Comparison of ENCODE assay signal across 10 cellular contexts in genomic region chr4:11765849-11766453, GRCh38.
DNase-seq lines count a peak whose midpoint lies in the region; ATAC-seq, FAIRE-seq and TF ChIP-seq lines count a peak whose summit lies in the region.
"Had no signal": no experiment of that assay in that cellular context is flagged by ENCODE, and none has a peak within 500 bp of the region (broad histone marks: within the 10 kb centered on the region; RNA-seq: fewer than 3 reads in every experiment).

No MANE protein-coding gene starts in this region.

- H4K20me1 ChIP-seq in Loucy (ENCODE audit: insufficient read depth, low read length, poor library complexity, severe bottlenecking) (no peaks in the 10 kb centered on the region), astrocyte (ENCODE audit: insufficient read depth, low read length) (no peaks in the 10 kb centered on the region)
- H4K20me1 ChIP-seq: BLaER1 treated with 17β-estradiol and CSF1 and Interleukin-3, amounts not matched to agents 10 nM and 100 nM had no signal

- no peaks in the 10 kb centered on the region for H3K36me3 Mint-ChIP-seq in astrocyte (ENCODE audit: low read depth, unreplicated experiment)

- no peak overlapping the region for H2AFZ ChIP-seq in Loucy (ENCODE audit: low read length)
- H2AFZ ChIP-seq in astrocyte (ENCODE audit: low read depth, low read length), result no peak overlapping the region

- FAIRE-seq in astrocyte (lab: Jason Lieb, UNC) (no peak), HTR-8/SVneo (lab: Jason Lieb, UNC) (no peak)

- no peaks in the 10 kb centered on the region for H3K9me3 Mint-ChIP-seq in astrocyte (ENCODE audit: unreplicated experiment)

- H3K4me2 ChIP-seq in Loucy (ENCODE audit: low read depth, low read length, poor library complexity, severe bottlenecking), result no peak overlapping the region
- no peak overlapping the region for H3K4me2 ChIP-seq in astrocyte (ENCODE audit: low read length)
- H3K4me2 ChIP-seq: BLaER1 treated with 17β-estradiol and CSF1 and Interleukin-3, amounts not matched to agents 10 nM and 100 nM had no signal

- no peaks in the 10 kb centered on the region for H3K36me3 ChIP-seq in Loucy (ENCODE audit: insufficient read depth, low read length)
- no peaks in the 10 kb centered on the region for H3K36me3 ChIP-seq in astrocyte (ENCODE audit: insufficient read depth, low read length)
- H3K36me3 ChIP-seq: BLaER1 treated with 17β-estradiol and CSF1 and Interleukin-3, amounts not matched to agents 10 nM and 100 nM had no signal

- no peaks in the 10 kb centered on the region for H3K9me2 ChIP-seq in Loucy (replicated peaks; ENCODE audit: low read depth, low read length)

- no peaks in the 10 kb centered on the region for H3F3A ChIP-seq in Loucy (ENCODE audit: low read depth)

- H3K9ac ChIP-seq in Loucy (ENCODE audit: low read depth, low read length, poor library complexity, severe bottlenecking) (no peak overlapping the region), astrocyte (ENCODE audit: low read length) (no peak overlapping the region)
- H3K9ac ChIP-seq: BLaER1 treated with 17β-estradiol and CSF1 and Interleukin-3, amounts not matched to agents 10 nM and 100 nM had no signal

- H3K4me1 ChIP-seq in Loucy (ENCODE audit: insufficient read depth, low read length, poor library complexity, severe bottlenecking) (no peaks in the 10 kb centered on the region), astrocyte (ENCODE audit: insufficient read depth, low read length) (no peaks in the 10 kb centered on the region)
- H3K4me1 ChIP-seq: BLaER1 treated with 17β-estradiol and CSF1 and Interleukin-3, amounts not matched to agents 10 nM and 100 nM had no signal

- H3K4me3 Mint-ChIP-seq in astrocyte (ENCODE audit: unreplicated experiment), result no peak overlapping the region

- H3K79me2 ChIP-seq in Loucy (ENCODE audit: insufficient read depth, low read length), result no peaks in the 10 kb centered on the region
- H3K79me2 ChIP-seq in astrocyte (ENCODE audit: insufficient read depth, low read length), result no peaks in the 10 kb centered on the region

- H3K27ac Mint-ChIP-seq in astrocyte (ENCODE audit: unreplicated experiment), result no peak overlapping the region

- DNase-seq in NCI-H1417 (lab: John Stamatoyannopoulos, UW), result peak; percentile 8 to 68 (median 62)
- no peak for DNase-seq in NCI-H1417 treated with DMSO at 0.1 percent for 48 hours (lab: John Stamatoyannopoulos, UW)
- peak; percentile 21 for DNase-seq in astrocyte (ENCODE audit: low read depth)
- peak; percentile 58 for DNase-seq in islet precursor cell
- DNase-seq in HTR-8/SVneo (ENCODE audit: insufficient read length, low spot score), result no peak

- TF ChIP-seq CTCF in Loucy (conservative IDR thresholded peaks at IDR 0.05; ENCODE audit: low read length) (peak; percentile 93), astrocyte (IDR thresholded peaks at IDR 0.05; ENCODE audit: insufficient read depth, low read depth, low read length) (peak; percentile 88)

- H3K27ac ChIP-seq in astrocyte (ENCODE audit: low read depth, low read length), result no peak overlapping the region
- H3K27ac ChIP-seq: BLaER1 treated with 17β-estradiol and CSF1 and Interleukin-3, amounts not matched to agents 10 nM and 100 nM; skin epidermis had no signal

- H3K9me3 ChIP-seq in Loucy (ENCODE audit: insufficient read depth, low read depth, low read length) (no peaks in the 10 kb centered on the region), astrocyte (ENCODE audit: insufficient read depth, low read depth, low read length) (no peaks in the 10 kb centered on the region)
- H3K9me3 ChIP-seq: BLaER1 treated with 17β-estradiol and CSF1 and Interleukin-3, amounts not matched to agents 10 nM and 100 nM had no signal

- no peak overlapping the region for H3K4me3 ChIP-seq in Loucy (ENCODE audit: low read length, poor library complexity, severe bottlenecking)
- no peak overlapping the region for H3K4me3 ChIP-seq in astrocyte (ENCODE audit: insufficient read depth, low read depth, low read length)
- H3K4me3 ChIP-seq: BLaER1 treated with 17β-estradiol and CSF1 and Interleukin-3, amounts not matched to agents 10 nM and 100 nM; skin epidermis had no signal

- no peaks in the 10 kb centered on the region for H3K27me3 ChIP-seq in Loucy (ENCODE audit: insufficient read depth, low read length, poor library complexity, severe bottlenecking)
- no peaks in the 10 kb centered on the region for H3K27me3 ChIP-seq in astrocyte (ENCODE audit: insufficient read depth, low read length)
- H3K27me3 ChIP-seq: BLaER1 treated with 17β-estradiol and CSF1 and Interleukin-3, amounts not matched to agents 10 nM and 100 nM had no signal

- H3K4me1 Mint-ChIP-seq in astrocyte (ENCODE audit: low read depth, unreplicated experiment), result no peaks in the 10 kb centered on the region

- peaks cover 1% of the 10 kb centered on the region for H3K27me3 Mint-ChIP-seq in astrocyte (ENCODE audit: low read depth, unreplicated experiment)

- ATAC-seq in GM19438 (IDR thresholded peaks at IDR 0.05; ENCODE audit: low read depth, unreplicated experiment) (peak; percentile 64), HG03457 (IDR thresholded peaks at IDR 0.05; ENCODE audit: unreplicated experiment) (no peak)

Comparison
In these comparisons a context has a peak if more than half of its experiments do, and no peak if none do; other contexts are left out.
1. DNase-seq: peak in NCI-H1417 (3 of 3), astrocyte (single experiment) and islet precursor cell (single experiment); none in NCI-H1417 treated with DMSO at 0.1 percent for 48 hours (single experiment) and HTR-8/SVneo (single experiment).